ENCODE assay signal across 8 cellular contexts in genomic region chr14:35826952-35827416, GRCh38. TPM values are rescaled to one million over a fixed set of nuclear protein-coding genes. Genes with fewer than 3 reads are reported as not detected.
DNase-seq lines count a peak whose midpoint lies in the region; ATAC-seq and TF ChIP-seq lines count a peak whose summit lies in the region.

No MANE protein-coding gene starts in this region.

- peak overlapping the region; percentile 53 to 91 (median 84) for H3K27ac Mint-ChIP-seq in naive thymus-derived CD4-positive, alpha-beta T cell

- ATAC-seq in naive thymus-derived CD4-positive, alpha-beta T cell, result no peak
- ATAC-seq in HG03342 (IDR thresholded peaks at IDR 0.05; ENCODE audit: unreplicated experiment) (no peak), HG03139 (IDR thresholded peaks at IDR 0.05; ENCODE audit: unreplicated experiment) (no peak)

- H3K4me3 Mint-ChIP-seq in naive thymus-derived CD4-positive, alpha-beta T cell, result peak overlapping the region; percentile 84 to 96 (median 90)

- POLR2A ChIA-PET in naive thymus-derived CD4-positive, alpha-beta T cell (lab: Charles Lee), result interaction anchor here (1.3 kb wide), 1 partner anchor 10 kb away, joined by 3 read pairs; no protein-coding TSS in a partner anchor

- H3K27ac ChIP-seq in HUES64 (ENCODE audit: low read depth, low read length), result peak overlapping the region; percentile 37; the same call in 1 of the 2 replicates
- H3K27ac ChIP-seq in naive thymus-derived CD4-positive, alpha-beta T cell (ENCODE audit: low read depth, low read length), result peak overlapping the region; percentile 87

- intact Hi-C loops in naive thymus-derived CD4-positive, alpha-beta T cell (cut with micrococcal nuclease), result loop anchor here (1.0 to 5.0 kb wide), 13 partner anchors 13 to 1365 kb away; partner anchors contain the start of genes MBIP (in 2 of the 2), PRORP (in 2 of the 2), RALGAPA1 (in 2 of the 2) and SPTSSA (in 2 of the 2)

- H3K27me3 ChIP-seq in HUES64 (ENCODE audit: insufficient read depth, low read length), result no peaks in the 10 kb centered on the region
- no peaks in the 10 kb centered on the region for H3K27me3 ChIP-seq in naive thymus-derived CD4-positive, alpha-beta T cell (ENCODE audit: control insufficient read depth in 2 of 2, insufficient read depth in 2 of 2, low read length in 2 of 2)

- H3K27me3 Mint-ChIP-seq in naive thymus-derived CD4-positive, alpha-beta T cell, result no peaks in the 10 kb centered on the region

- H3K4me3 ChIP-seq in AG10803 (ENCODE audit: low read length) (peak overlapping the region; percentile 99), HUES64 (ENCODE audit: low read length) (peak overlapping the region; percentile 93), choroid plexus epithelial cell (ENCODE audit: low read depth, low read length) (peak overlapping the region; percentile 99)
- peak overlapping the region; percentile 95 for H3K4me3 ChIP-seq in naive thymus-derived CD4-positive, alpha-beta T cell (ENCODE audit: low read length)

- WGBS in HUES64, result 2% methylated on average over 11 of the region's 11 CpGs

- peak overlapping the region; percentile 88 for H3K9ac ChIP-seq in HUES64 (ENCODE audit: low read depth, low read length)

- TF ChIP-seq CTCF in AG10803 (conservative IDR thresholded peaks at IDR 0.05; ENCODE audit: low read length) (0 out of 2 replicates have a peak, but pooled peaks have one; percentile 13), choroid plexus epithelial cell (conservative IDR thresholded peaks at IDR 0.05; ENCODE audit: low read depth, low read length) (no peak)

- H3K9me3 Mint-ChIP-seq in naive thymus-derived CD4-positive, alpha-beta T cell, result peaks cover 0 to 1% (median 0%) of the 10 kb centered on the region in 11 donors

- no peaks in the 10 kb centered on the region for H3K9me3 ChIP-seq in HUES64 (ENCODE audit: insufficient read depth, low read depth, low read length)
- H3K9me3 ChIP-seq in naive thymus-derived CD4-positive, alpha-beta T cell (ENCODE audit: control insufficient read depth in 2 of 3, low read length in 3 of 3), result no peaks in the 10 kb centered on the region

- peaks cover 0 to 7% (median 0%) of the 10 kb centered on the region in 5 donors for H3K36me3 Mint-ChIP-seq in naive thymus-derived CD4-positive, alpha-beta T cell

- H3K4me1 Mint-ChIP-seq in naive thymus-derived CD4-positive, alpha-beta T cell, result peaks cover 11 to 31% (median 25%) of the 10 kb centered on the region in 7 donors

- CTCF ChIA-PET in naive thymus-derived CD4-positive, alpha-beta T cell (lab: Charles Lee), result interaction anchor here (0.5 to 1.2 kb wide), 3 partner anchors 9 to 661 kb away, joined by 3 to 11 read pairs (median 6); no protein-coding TSS in a partner anchor

- peaks cover 11% of the 10 kb centered on the region for H3K36me3 ChIP-seq in HUES64 (ENCODE audit: insufficient read depth, low read length)
- peaks cover 0 to 4% (median 0%) of the 10 kb centered on the region in 3 experiments for H3K36me3 ChIP-seq in naive thymus-derived CD4-positive, alpha-beta T cell (ENCODE audit: control insufficient read depth in 2 of 3, insufficient read depth in 3 of 3, low read length in 3 of 3)

- DNase-seq in AG10803 (ENCODE audit: low read depth) (no peak), choroid plexus epithelial cell (ENCODE audit: low read depth) (peak; percentile 38), DMS79 treated with DMSO at 0.1 percent for 48 hours (lab: John Stamatoyannopoulos, UW) (no peak), HUDEP-2 (lab: John Stamatoyannopoulos, UW; ENCODE audit: unreplicated experiment in 76 of 76) (no peak)
- peak in 1 of 9 donors; percentile 6 for DNase-seq in naive thymus-derived CD4-positive, alpha-beta T cell

- peaks cover 6% of the 10 kb centered on the region; the same call in 1 of the 2 replicates for H3K4me1 ChIP-seq in HUES64 (ENCODE audit: insufficient read depth, low read length)
- peaks cover 6 to 8% of the 10 kb centered on the region in 2 donors for H3K4me1 ChIP-seq in naive thymus-derived CD4-positive, alpha-beta T cell (ENCODE audit: control insufficient read depth in 2 of 2, insufficient read depth in 2 of 2, low read length in 2 of 2)

RNA-seq across cellular contexts. Expression of gene BRMS1L, which starts 0.8 kb away (rescaled TPM):
- polyA plus RNA-seq in HUES64 (2013, experiment 1 of 2), result 12.9 TPM
- 14.1 TPM for polyA plus RNA-seq in HUES64 (2013, experiment 2 of 2)
- total RNA-seq in naive thymus-derived CD4-positive, alpha-beta T cell, result 1 to 10 TPM; 4.2 to 8.6 (median 5.8) TPM
- 1 to 10 TPM; 3.6 to 3.9 TPM for polyA plus RNA-seq in naive thymus-derived CD4-positive, alpha-beta T cell

RNA-seq across cellular contexts. Expression of gene RALGAPA1, which starts 17.9 kb away (rescaled TPM):
- polyA plus RNA-seq in HUES64 (2013, experiment 1 of 2), result 12.3 TPM
- polyA plus RNA-seq in HUES64 (2013, experiment 2 of 2), result 10.8 TPM
- total RNA-seq in naive thymus-derived CD4-positive, alpha-beta T cell, result 10 to 100 TPM; 53.5 to 72.4 (median 68.9) TPM
- polyA plus RNA-seq in naive thymus-derived CD4-positive, alpha-beta T cell, result 10 to 100 TPM; 18.3 to 24.0 TPM
